ENCODE assay signal across 11 cellular contexts in the genomic region with DNA sequence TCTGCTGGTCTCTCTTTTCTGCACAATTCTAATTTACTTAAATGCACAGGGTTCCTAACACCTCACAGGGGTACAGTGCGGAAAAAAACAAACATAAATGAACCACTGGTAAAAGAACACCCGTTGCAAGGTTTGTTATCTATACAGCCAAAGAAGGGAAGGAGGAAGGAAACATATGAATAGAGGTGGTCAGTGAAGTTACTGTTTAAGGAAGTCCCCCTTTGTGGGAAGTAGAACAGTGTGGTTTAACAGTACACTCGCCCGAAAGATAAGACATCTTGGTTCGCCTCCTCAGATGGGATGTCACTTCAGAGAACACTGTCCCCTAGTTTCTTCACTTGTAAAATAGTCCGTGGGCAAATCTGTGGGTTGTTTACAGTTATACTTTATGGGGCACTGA. TPM values are rescaled to one million over a fixed set of nuclear protein-coding genes. Genes with fewer than 3 reads are reported as not detected.
DNase-seq lines count a peak whose midpoint lies in the region; ATAC-seq and TF ChIP-seq lines count a peak whose summit lies in the region.
"Had no signal": no experiment of that assay in that cellular context is flagged by ENCODE, and none has a peak within 500 bp of the region (broad histone marks: within the 10 kb centered on the region; RNA-seq: fewer than 3 reads in every experiment).

No MANE protein-coding gene starts in this region.

- H3K4me1 ChIP-seq in OCI-LY7 (ENCODE audit: insufficient read depth, low read length, poor library complexity, severe bottlenecking) = peaks cover 20% of the 10 kb centered on the region
- H3K4me1 ChIP-seq in esophagus muscularis mucosa = no peaks in the 10 kb centered on the region
- H3K4me1 ChIP-seq: adrenal gland had no signal

- ATAC-seq in activated naive CD8-positive, alpha-beta T cell treated with anti-CD3 and anti-CD28 coated beads, Interleukin-2, amount 10 ng/mL, durations not matched to agents 7 days and 5 days (ENCODE audit: low read depth) = peak; percentile 63
- ATAC-seq in HG03060 (IDR thresholded peaks at IDR 0.05; ENCODE audit: low read depth, unreplicated experiment) = peak; percentile 89

- peak overlapping the region; percentile 58 for H3K4me2 ChIP-seq in OCI-LY7 (ENCODE audit: low read length)

- no peaks in the 10 kb centered on the region for H3K27me3 ChIP-seq in esophagus muscularis mucosa
- H3K27me3 ChIP-seq: adrenal gland had no signal

- BruUV-seq in OCI-LY7 (replicated peaks; lab: Mats Ljungman, UMichigan) = no TSS peak

- peak overlapping the region; percentile 16 for H3K4me3 Mint-ChIP-seq in activated naive CD8-positive, alpha-beta T cell treated with anti-CD3 and anti-CD28 coated beads, Interleukin-2, amount 10 ng/mL, durations not matched to agents 7 days and 5 days
- no peak overlapping the region for H3K4me3 Mint-ChIP-seq in activated naive CD8-positive, alpha-beta T cell treated with anti-CD3 and anti-CD28 coated beads for 36 hours

- H3K9me3 ChIP-seq in OCI-LY7 (ENCODE audit: low read length) (no peaks in the 10 kb centered on the region), esophagus muscularis mucosa (no peaks in the 10 kb centered on the region)
- H3K9me3 ChIP-seq: adrenal gland had no signal

- no peaks in the 10 kb centered on the region for H3K79me2 ChIP-seq in OCI-LY7 (ENCODE audit: insufficient read depth, low read depth, low read length)

- no peak overlapping the region for H3K27ac Mint-ChIP-seq in activated naive CD8-positive, alpha-beta T cell treated with anti-CD3 and anti-CD28 coated beads, Interleukin-2, amount 10 ng/mL, durations not matched to agents 7 days and 5 days
- no peak overlapping the region for H3K27ac Mint-ChIP-seq in activated naive CD8-positive, alpha-beta T cell treated with anti-CD3 and anti-CD28 coated beads for 36 hours

- H3K27ac ChIP-seq in OCI-LY7 (ENCODE audit: low read depth, low read length, poor library complexity, severe bottlenecking) (peak overlapping the region; percentile 12), esophagus muscularis mucosa (replicated peaks in 1 of 4) (no peak overlapping the region)
- H3K27ac ChIP-seq: adrenal gland, SK-N-MC had no signal

- H3K27me3 Mint-ChIP-seq in activated naive CD8-positive, alpha-beta T cell treated with anti-CD3 and anti-CD28 coated beads, Interleukin-2, amount 10 ng/mL, durations not matched to agents 7 days and 5 days = no peaks in the 10 kb centered on the region
- H3K27me3 Mint-ChIP-seq in activated naive CD8-positive, alpha-beta T cell treated with anti-CD3 and anti-CD28 coated beads for 36 hours = peaks cover 5% of the 10 kb centered on the region

- H3K4me3 ChIP-seq in OCI-LY7 (ENCODE audit: low read depth, low read length, poor library complexity, severe bottlenecking) = no peak overlapping the region
- H3K4me3 ChIP-seq in esophagus muscularis mucosa = no peak overlapping the region
- H3K4me3 ChIP-seq: adrenal gland, SK-N-MC had no signal

- TF ChIP-seq EP300 in esophagus muscularis mucosa (IDR thresholded peaks at IDR 0.05) = no peak

- peaks cover 20% of the 10 kb centered on the region for H3K4me1 Mint-ChIP-seq in activated naive CD8-positive, alpha-beta T cell treated with anti-CD3 and anti-CD28 coated beads, Interleukin-2, amount 10 ng/mL, durations not matched to agents 7 days and 5 days
- H3K4me1 Mint-ChIP-seq in activated naive CD8-positive, alpha-beta T cell treated with anti-CD3 and anti-CD28 coated beads for 36 hours = peaks cover 12% of the 10 kb centered on the region

- TF ChIP-seq POLR2A in esophagus muscularis mucosa (IDR thresholded peaks at IDR 0.05; ENCODE audit: low read depth) = no peak

- H3K36me3 ChIP-seq in OCI-LY7 (ENCODE audit: insufficient read depth, low read length) = no peaks in the 10 kb centered on the region
- no peaks in the 10 kb centered on the region for H3K36me3 ChIP-seq in esophagus muscularis mucosa
- H3K36me3 ChIP-seq: adrenal gland had no signal

- H2AFZ ChIP-seq in OCI-LY7 (ENCODE audit: low read length) = peak overlapping the region; percentile 86; the same call in 1 of the 2 replicates

- H3K9me2 ChIP-seq in OCI-LY7 (ENCODE audit: insufficient read depth, low read length) = no peaks in the 10 kb centered on the region

- no peaks in the 10 kb centered on the region for H4K20me1 ChIP-seq in OCI-LY7 (ENCODE audit: insufficient read depth, low read length)

- POLR2A ChIA-PET in activated naive CD8-positive, alpha-beta T cell treated with anti-CD3 and anti-CD28 coated beads, Interleukin-2, amount 10 ng/mL, durations not matched to agents 7 days and 5 days (lab: Charles Lee) = no interaction called here
- POLR2A ChIA-PET in OCI-LY7 (lab: Charles Lee) = interaction anchor here (0.6 to 1.5 kb wide), 3 partner anchors 9 to 124 kb away, joined by 4 to 5 read pairs (median 5); no protein-coding TSS in a partner anchor

- no peak for DNase-seq in activated naive CD8-positive, alpha-beta T cell treated with anti-CD3 and anti-CD28 coated beads, Interleukin-2, amount 10 ng/mL, durations not matched to agents 7 days and 5 days
- DNase-seq in activated naive CD8-positive, alpha-beta T cell treated with anti-CD3 and anti-CD28 coated beads for 36 hours = no peak
- DNase-seq in OCI-LY7 (ENCODE audit: low spot score) (no peak), cortex of kidney (lab: John Stamatoyannopoulos, UW) (no peak), esophagus muscularis mucosa (ENCODE audit: extremely low spot score) (no peak), AG08396 (ENCODE audit: low spot score) (no peak)
- no peak for DNase-seq in effector CD4-positive, alpha-beta T cell
- DNase-seq: adrenal gland, hypothalamus had no signal

- intact Hi-C loops in OCI-LY7 (cut with micrococcal nuclease; ENCODE audit: unreplicated experiment) (loop anchor here (5.0 kb wide), 1 partner anchor 55 kb away; the partner anchor contains the start of gene TEC), esophagus muscularis mucosa (cut with DNase I) (no loop called here)

- 66% methylated on average over 6 of the region's 6 CpGs for WGBS in esophagus muscularis mucosa

- TF ChIP-seq CTCF in OCI-LY7 (conservative IDR thresholded peaks at IDR 0.05; ENCODE audit: low read length) = no peak
- no peak for TF ChIP-seq CTCF in esophagus muscularis mucosa (IDR thresholded peaks at IDR 0.05)

- peaks cover 13% of the 10 kb centered on the region for H3K36me3 Mint-ChIP-seq in activated naive CD8-positive, alpha-beta T cell treated with anti-CD3 and anti-CD28 coated beads, Interleukin-2, amount 10 ng/mL, durations not matched to agents 7 days and 5 days
- no peaks in the 10 kb centered on the region for H3K36me3 Mint-ChIP-seq in activated naive CD8-positive, alpha-beta T cell treated with anti-CD3 and anti-CD28 coated beads for 36 hours

- no peaks in the 10 kb centered on the region for H3K9me3 Mint-ChIP-seq in activated naive CD8-positive, alpha-beta T cell treated with anti-CD3 and anti-CD28 coated beads, Interleukin-2, amount 10 ng/mL, durations not matched to agents 7 days and 5 days
- H3K9me3 Mint-ChIP-seq in activated naive CD8-positive, alpha-beta T cell treated with anti-CD3 and anti-CD28 coated beads for 36 hours = no peaks in the 10 kb centered on the region

- CTCF ChIA-PET in OCI-LY7 (lab: Charles Lee; ENCODE audit: unreplicated experiment) = no interaction called here

RNA-seq across cellular contexts. Expression of gene TEC, which starts 57.5 kb away (rescaled TPM):
- 1 to 10 TPM; 4.2 TPM for total RNA-seq in activated naive CD8-positive, alpha-beta T cell treated with anti-CD3 and anti-CD28 coated beads, Interleukin-2, amount 10 ng/mL, durations not matched to agents 7 days and 5 days
- 1 to 10 TPM; 3.4 to 3.9 TPM for total RNA-seq in activated naive CD8-positive, alpha-beta T cell treated with anti-CD3 and anti-CD28 coated beads for 36 hours
- total RNA-seq in OCI-LY7 (2014; rRNA removed; shearing (Covaris generic)) = 2.1 and 2.5 TPM in 2 replicates
- total RNA-seq in OCI-LY7 (2022) (10.4 and 11.5 TPM in 2 replicates), esophagus muscularis mucosa (1 to 10 TPM; 1.5 to 2.2 (median 1.9) TPM)
